In the genomic region with DNA sequence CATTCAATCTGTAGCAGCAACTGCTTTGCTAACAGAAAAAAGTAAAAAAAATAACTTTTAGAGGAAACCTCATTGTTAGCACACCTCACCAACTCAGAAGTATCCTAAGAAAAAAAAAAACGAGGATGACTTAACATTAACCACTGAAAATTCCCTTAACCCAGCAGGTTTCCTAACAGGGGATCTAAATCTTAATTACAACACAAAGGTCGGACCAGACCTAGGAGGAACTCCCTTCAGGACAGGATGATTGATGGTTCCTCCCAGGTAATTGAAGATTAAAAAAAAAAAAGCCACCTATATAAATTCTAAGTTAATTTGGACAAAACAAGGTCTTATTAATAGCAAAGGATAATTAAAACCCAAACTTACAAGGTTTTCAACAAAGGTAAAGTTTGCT, we compare ENCODE assay signal across 7 cellular contexts. TPM values are rescaled to one million over a fixed set of nuclear protein-coding genes. Genes with fewer than 3 reads are reported as not detected.
"Had no signal": no experiment of that assay in that cellular context is flagged by ENCODE, and none has a peak within 500 bp of the region (broad histone marks: within the 10 kb centered on the region; RNA-seq: fewer than 3 reads in every experiment).

No MANE protein-coding gene starts in this region.

RNA-seq across cellular contexts. Expression of a gene that starts 12.9 kb away (rescaled TPM):
- total RNA-seq: activated CD4-positive, alpha-beta memory T cell treated with anti-CD3 and anti-CD28 coated beads, Interleukin-2, amount 10 ng/mL, durations not matched to agents 7 days and 5 days; activated CD4-positive, alpha-beta T cell treated with anti-CD3 and anti-CD28 coated beads for 36 hours; activated CD4-positive, alpha-beta T cell treated with anti-CD3 and anti-CD28 coated beads, Interleukin-2, amount 10 ng/mL, durations not matched to agents 7 days and 5 days; activated CD8-positive, alpha-beta memory T cell treated with anti-CD3 and anti-CD28 coated beads, Interleukin-2, amount 10 ng/mL, durations not matched to agents 7 days and 5 days; activated CD8-positive, alpha-beta T cell treated with anti-CD3 and anti-CD28 coated beads, Interleukin-2, amount 10 ng/mL, durations not matched to agents 7 days and 5 days; activated naive CD8-positive, alpha-beta T cell treated with anti-CD3 and anti-CD28 coated beads, Interleukin-2, amount 10 ng/mL, durations not matched to agents 7 days and 5 days; activated T-helper 2 cell treated with anti-CD3 and anti-CD28 coated beads, Interferon-gamma antibody, Interleukin-2, Interleukin-4, amounts not matched to agents 10 μg/mL and 5 μg/mL and 100 μg/mL, durations not matched to agents 14 hours and 24 hours and 36 hours had no signal
